Comparison of ENCODE assay signal across 18 cellular contexts in the genomic region with DNA sequence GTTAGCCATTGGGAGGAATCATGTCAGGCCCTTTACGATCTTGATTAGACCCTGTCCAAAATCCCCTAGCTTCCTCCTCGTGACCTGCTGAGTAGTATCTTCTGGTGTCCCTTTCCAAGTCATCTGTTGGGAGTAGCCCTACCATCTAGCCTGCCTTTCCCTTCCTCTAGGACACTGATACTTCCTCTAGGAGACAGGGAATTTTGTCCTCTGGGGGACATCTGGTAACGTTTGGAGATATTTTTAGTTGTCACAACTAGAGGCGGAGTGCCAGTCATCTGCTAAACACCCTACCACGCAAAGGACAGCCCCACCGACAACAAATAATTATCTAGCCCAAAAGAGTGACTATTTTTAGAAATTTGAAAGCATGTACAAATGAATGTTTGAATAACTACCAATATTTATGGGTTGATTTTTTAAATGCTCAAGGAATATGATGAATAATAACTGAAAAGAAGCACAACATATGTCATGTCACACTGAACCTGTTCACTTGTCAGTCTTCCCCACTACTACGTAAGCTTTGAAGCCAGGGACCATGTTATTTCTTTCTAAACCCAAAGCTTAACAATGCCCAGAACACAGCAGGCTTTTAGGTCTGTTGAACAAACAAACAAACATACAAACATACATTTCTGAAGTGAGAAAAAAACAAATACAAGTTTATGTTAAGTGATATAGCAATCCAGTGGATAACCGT.
A peak's percentile ranks its signal among the peaks of the same experiment; 100 is the strongest.
DNase-seq lines count a peak whose midpoint lies in the region; ATAC-seq and TF ChIP-seq lines count a peak whose summit lies in the region.
"Had no signal": no experiment of that assay in that cellular context is flagged by ENCODE, and none has a peak within 500 bp of the region (broad histone marks: within the 10 kb centered on the region; RNA-seq: fewer than 3 reads in every experiment).

No MANE protein-coding gene starts in this region.

- no peaks in the 10 kb centered on the region for H3K9me3 Mint-ChIP-seq in nephron
- H3K9me3 Mint-ChIP-seq in activated naive CD4-positive, alpha-beta T cell treated with anti-CD3 and anti-CD28 coated beads, Interleukin-2, amount 50 U/mL, for 72 hours, result no peaks in the 10 kb centered on the region
- H3K9me3 Mint-ChIP-seq: HFFc6 had no signal

- H3K4me1 ChIP-seq in suprapubic skin, result no peaks in the 10 kb centered on the region

- no peak for TF ChIP-seq POLR2A in suprapubic skin (IDR thresholded peaks at IDR 0.05)

- H3K4me3 Mint-ChIP-seq in nephron, result peak overlapping the region in 2 of 3 experiments; percentile 4 to 31
- H3K4me3 Mint-ChIP-seq: HFFc6 had no signal

- H3K36me3 Mint-ChIP-seq in nephron (ENCODE audit: low read depth), result peaks cover 17% of the 10 kb centered on the region
- no peaks in the 10 kb centered on the region for H3K36me3 Mint-ChIP-seq in activated naive CD4-positive, alpha-beta T cell treated with anti-CD3 and anti-CD28 coated beads, Interleukin-2, amount 50 U/mL, for 72 hours

- WGBS in suprapubic skin, result 57% methylated on average over 8 of the region's 8 CpGs

- ATAC-seq in left cardiac atrium, result peak; percentile 54 to 69
- ATAC-seq in activated naive CD4-positive, alpha-beta T cell treated with anti-CD3 and anti-CD28 coated beads, Interleukin-2, amount 50 U/mL, for 72 hours, result no peak
- no peak for ATAC-seq in HG02884 (IDR thresholded peaks at IDR 0.05; ENCODE audit: unreplicated experiment)

- peaks cover 8% of the 10 kb centered on the region for H3K36me3 ChIP-seq in suprapubic skin

- intact Hi-C loops in left cardiac atrium (cut with DNase I), result no loop called here

- peak overlapping the region in 2 of 3 experiments; percentile 31 to 64 for H3K27ac Mint-ChIP-seq in nephron
- H3K27ac Mint-ChIP-seq in activated naive CD4-positive, alpha-beta T cell treated with anti-CD3 and anti-CD28 coated beads, Interleukin-2, amount 50 U/mL, for 72 hours, result no peak overlapping the region
- H3K27ac Mint-ChIP-seq: HFFc6 had no signal

- TF ChIP-seq CTCF in nephron (IDR thresholded peaks at IDR 0.05; ENCODE audit: unreplicated experiment in 3 of 3), result no peak
- no peak for TF ChIP-seq CTCF in suprapubic skin (IDR thresholded peaks at IDR 0.05)

- H3K27me3 ChIP-seq in suprapubic skin, result no peaks in the 10 kb centered on the region

- TF ChIP-seq EP300 in suprapubic skin (IDR thresholded peaks at IDR 0.05), result no peak

- no peaks in the 10 kb centered on the region for H3K9me3 ChIP-seq in suprapubic skin

- peaks cover 29% of the 10 kb centered on the region for H3K4me1 Mint-ChIP-seq in nephron

- DNase-seq in DMS53 (lab: John Stamatoyannopoulos, UW), result peak; percentile 3
- no peak for DNase-seq in DMS53 treated with DMSO at 0.1 percent for 48 hours (lab: John Stamatoyannopoulos, UW; ENCODE audit: unreplicated experiment)
- no peak for DNase-seq in left cardiac atrium
- DNase-seq in suprapubic skin (ENCODE audit: low spot score in 2 of 2), result no peak
- DNase-seq in kidney glomerular epithelial cell (lab: John Stamatoyannopoulos, UW), result no peak
- no peak for DNase-seq in activated naive CD4-positive, alpha-beta T cell treated with anti-CD3 and anti-CD28 coated beads, Interleukin-2, amount 50 U/mL, for 72 hours (ENCODE audit: low spot score in 2 of 2)
- DNase-seq: AML-193, H7, HFFc6, Karpas-422, NCI-H1092, NCI-H146, NCI-H2081 treated with DMSO at 0.1 percent for 48 hours, SIG-M5 had no signal

- H3K4me3 ChIP-seq in suprapubic skin, result no peak overlapping the region

- H3K27ac ChIP-seq in suprapubic skin, result peak overlapping the region; percentile 27
- H3K27ac ChIP-seq: 22Rv1, C4-2B had no signal

- no peaks in the 10 kb centered on the region for H3K27me3 Mint-ChIP-seq in nephron (ENCODE audit: low read depth)

Comparison
In these comparisons a context has a peak if more than half of its experiments do, and no peak if none do; other contexts are left out.
1. ATAC-seq: peak in left cardiac atrium (2 of 2); none in activated naive CD4-positive, alpha-beta T cell treated with anti-CD3 and anti-CD28 coated beads, Interleukin-2, amount 50 U/mL, for 72 hours (0 of 2) and HG02884 (single experiment).
2. H3K27ac Mint-ChIP-seq: peak in nephron (2 of 3); none in activated naive CD4-positive, alpha-beta T cell treated with anti-CD3 and anti-CD28 coated beads, Interleukin-2, amount 50 U/mL, for 72 hours (0 of 2).